ENCODE assay signal across 23 cellular contexts in genomic region chr4:124907881-124908280, GRCh38.
DNase-seq lines count a peak whose midpoint lies in the region; ATAC-seq and TF ChIP-seq lines count a peak whose summit lies in the region.
"Had no signal": no experiment of that assay in that cellular context is flagged by ENCODE, and none has a peak within 500 bp of the region (broad histone marks: within the 10 kb centered on the region; RNA-seq: fewer than 3 reads in every experiment).

No MANE protein-coding gene starts in this region.

- BruUV-seq in PC-3 (replicated peaks; lab: Mats Ljungman, UMichigan) = no TSS peak

- TF ChIP-seq CTCF in PC-3 (conservative IDR thresholded peaks at IDR 0.05; ENCODE audit: low read depth, low read length) = no peak
- TF ChIP-seq CTCF in fibroblast of mammary gland (conservative IDR thresholded peaks at IDR 0.05; ENCODE audit: control insufficient read depth, insufficient read depth, low read depth, low read length) = no peak

- no peak overlapping the region for H3K4me3 ChIP-seq in PC-3 (ENCODE audit: low read length)
- H3K4me3 ChIP-seq in fibroblast of mammary gland (ENCODE audit: control insufficient read depth, low read depth, low read length) = no peak overlapping the region
- H3K4me3 ChIP-seq: BLaER1 treated with 17β-estradiol and CSF1 and Interleukin-3, amounts not matched to agents 10 nM and 100 nM; cardiac muscle cell; lung had no signal

- H3K9ac ChIP-seq in PC-3 (ENCODE audit: low read length) = no peak overlapping the region
- H3K9ac ChIP-seq: BLaER1 treated with 17β-estradiol and CSF1 and Interleukin-3, amounts not matched to agents 10 nM and 100 nM had no signal

- no peak overlapping the region for H3K27ac ChIP-seq in PC-3 (ENCODE audit: low read length)
- H3K27ac ChIP-seq: BLaER1 treated with 17β-estradiol and CSF1 and Interleukin-3, amounts not matched to agents 10 nM and 100 nM; cardiac muscle cell had no signal

- H3K9me2 ChIP-seq in PC-3 (replicated peaks; ENCODE audit: low read length) = no peaks in the 10 kb centered on the region

- POLR2A ChIA-PET in PC-3 (lab: Charles Lee; ENCODE audit: unreplicated experiment) = no interaction called here

- peaks cover 28% of the 10 kb centered on the region for H3K4me1 ChIP-seq in PC-3 (ENCODE audit: insufficient read depth, low read length)
- H3K4me1 ChIP-seq: BLaER1 treated with 17β-estradiol and CSF1 and Interleukin-3, amounts not matched to agents 10 nM and 100 nM had no signal

- H2AFZ ChIP-seq in PC-3 (ENCODE audit: low read length) = no peak overlapping the region

- CTCF ChIA-PET in PC-3 (lab: Charles Lee) = interaction anchor here (0.6 kb wide), 1 partner anchor 23 kb away, joined by 3 read pairs; no protein-coding TSS in a partner anchor

- H3K4me2 ChIP-seq in PC-3 (ENCODE audit: low read length) = no peak overlapping the region
- H3K4me2 ChIP-seq: BLaER1 treated with 17β-estradiol and CSF1 and Interleukin-3, amounts not matched to agents 10 nM and 100 nM had no signal

- 0 out of 2 replicates have a peak, but pooled peaks cover 5% of the 10 kb centered on the region for H3K9me3 ChIP-seq in PC-3 (ENCODE audit: low read length)

- intact Hi-C loops in PC-3 (cut with micrococcal nuclease) = no loop called here

- no peaks in the 10 kb centered on the region for H3K27me3 ChIP-seq in PC-3 (ENCODE audit: low read length)
- H3K27me3 ChIP-seq: BLaER1 treated with 17β-estradiol and CSF1 and Interleukin-3, amounts not matched to agents 10 nM and 100 nM; cardiac muscle cell had no signal

- no peaks in the 10 kb centered on the region for H3K36me3 ChIP-seq in PC-3 (ENCODE audit: low read depth, low read length)
- H3K36me3 ChIP-seq: BLaER1 treated with 17β-estradiol and CSF1 and Interleukin-3, amounts not matched to agents 10 nM and 100 nM; cardiac muscle cell had no signal

- no peaks in the 10 kb centered on the region for H3F3A ChIP-seq in PC-3 (ENCODE audit: low read length, unreplicated experiment)

- ATAC-seq in PC-3 = no peak
- no peak for ATAC-seq in GM21786 (IDR thresholded peaks at IDR 0.05; ENCODE audit: unreplicated experiment)
- ATAC-seq: activated CD8-positive, alpha-beta T cell treated with anti-CD3 and anti-CD28 coated beads for 36 hours; activated naive CD8-positive, alpha-beta T cell treated with anti-CD3 and anti-CD28 coated beads, Interleukin-2, amount 50 U/mL, for 24 hours; Right ventricle myocardium inferior had no signal

- DNase-seq in GM03348 (ENCODE audit: low spot score) (peak; percentile 33), PC-3 (peak; percentile 8), fibroblast of mammary gland (ENCODE audit: low read depth) (peak; percentile 94), GOT3 (lab: John Stamatoyannopoulos, UW) (no peak), iPS-NIHi11 (ENCODE audit: low spot score) (no peak), NOMO-1 (lab: John Stamatoyannopoulos, UW; ENCODE audit: unreplicated experiment in 2 of 2) (no peak)
- DNase-seq: activated CD8-positive, alpha-beta T cell treated with anti-CD3 and anti-CD28 coated beads for 36 hours; activated gamma-delta T cell; activated naive CD8-positive, alpha-beta T cell treated with anti-CD3 and anti-CD28 coated beads, Interleukin-2, amount 50 U/mL, for 24 hours; Calu3; H7; KG1; kidney; NCI-H1694 treated with DMSO at 0.1 percent for 48 hours; NCI-H2171 treated with DMSO at 0.1 percent for 48 hours; NCI-H69; stimulated activated CD4-positive, alpha-beta T cell treated with anti-CD3 and anti-CD28 coated beads, Interleukin-4, amount 100 ng/mL, for 24 hours; stimulated activated naive CD4-positive, alpha-beta T cell treated with Interleukin-2 at 50 U/mL for 16 hours had no signal

- H3K79me2 ChIP-seq in PC-3 (ENCODE audit: low read length) = no peaks in the 10 kb centered on the region

- H4K20me1 ChIP-seq in PC-3 (ENCODE audit: low read length) = no peaks in the 10 kb centered on the region
- H4K20me1 ChIP-seq: BLaER1 treated with 17β-estradiol and CSF1 and Interleukin-3, amounts not matched to agents 10 nM and 100 nM had no signal

Comparison
In these comparisons a context has a peak if more than half of its experiments do, and no peak if none do; other contexts are left out.
1. DNase-seq: peak in GM03348 (single experiment), PC-3 (single experiment) and fibroblast of mammary gland (single experiment); none in GOT3 (single experiment), iPS-NIHi11 (single experiment) and NOMO-1 (0 of 2).